Comparison of ENCODE assay signal across 1 cellular context in the genomic region with DNA sequence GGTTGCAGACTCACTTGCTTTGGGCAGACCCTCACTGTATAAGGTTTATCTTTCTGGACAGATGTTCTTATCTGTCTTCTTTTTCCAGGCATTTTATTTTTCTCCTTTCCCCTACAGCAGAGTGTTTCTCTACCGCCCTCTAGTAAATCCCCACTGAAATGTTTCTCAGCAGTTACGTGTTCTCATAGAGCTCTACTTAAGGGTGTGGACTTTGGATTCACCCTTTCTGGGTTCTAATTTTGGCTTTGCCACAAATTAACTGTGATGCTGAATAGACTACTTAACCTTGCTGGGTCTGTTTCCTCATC.
TF ChIP-seq lines count a peak whose summit lies in the region.

No MANE protein-coding gene starts in this region.

TF ChIP-seq in HepG2, 621 proteins besides CTCF, POLR2A, EP300 and RAD21 (continued from another document):
- TF ChIP-seq JUND (CRISPR knock-in tag; IDR thresholded peaks at IDR 0.05) (no peak), ZNF138 (CRISPR knock-in tag; IDR thresholded peaks at IDR 0.05; ENCODE audit: low read depth) (no peak), ZMAT3 (CRISPR knock-in tag; conservative IDR thresholded peaks at IDR 0.05) (no peak), HNF4G (IDR thresholded peaks at IDR 0.05; ENCODE audit: borderline replicate concordance, low read depth, low read length) (peak; percentile 53; the same call in 1 of the 2 replicates), HNF4G (CRISPR knock-in tag; IDR thresholded peaks at IDR 0.05; ENCODE audit: borderline replicate concordance, low read depth) (no peak), GTF3A (CRISPR knock-in tag; conservative IDR thresholded peaks at IDR 0.05) (no peak), HNF4A (CRISPR knock-in tag; IDR thresholded peaks at IDR 0.05) (peak; percentile 44; the same call in 1 of the 2 replicates), SSRP1 (CRISPR knock-in tag; IDR thresholded peaks at IDR 0.05) (peak; percentile 55; the same call in 1 of the 2 replicates), ZNF30 (CRISPR knock-in tag; IDR thresholded peaks at IDR 0.05) (no peak), ZNF124 (CRISPR knock-in tag; IDR thresholded peaks at IDR 0.05) (no peak), GABPA (IDR thresholded peaks at IDR 0.05; ENCODE audit: low read depth, low read length) (no peak), GABPA (CRISPR knock-in tag; IDR thresholded peaks at IDR 0.05; ENCODE audit: low read depth) (0 out of 2 replicates have a peak, but pooled peaks have one; percentile 27), ARID2 (CRISPR knock-in tag; IDR thresholded peaks at IDR 0.05; ENCODE audit: borderline replicate concordance) (no peak)
- TF ChIP-seq, protein P1, sequence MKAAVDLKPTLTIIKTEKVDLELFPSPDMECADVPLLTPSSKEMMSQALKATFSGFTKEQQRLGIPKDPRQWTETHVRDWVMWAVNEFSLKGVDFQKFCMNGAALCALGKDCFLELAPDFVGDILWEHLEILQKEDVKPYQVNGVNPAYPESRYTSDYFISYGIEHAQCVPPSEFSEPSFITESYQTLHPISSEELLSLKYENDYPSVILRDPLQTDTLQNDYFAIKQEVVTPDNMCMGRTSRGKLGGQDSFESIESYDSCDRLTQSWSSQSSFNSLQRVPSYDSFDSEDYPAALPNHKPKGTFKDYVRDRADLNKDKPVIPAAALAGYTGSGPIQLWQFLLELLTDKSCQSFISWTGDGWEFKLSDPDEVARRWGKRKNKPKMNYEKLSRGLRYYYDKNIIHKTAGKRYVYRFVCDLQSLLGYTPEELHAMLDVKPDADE (CRISPR knock-in tag; IDR thresholded peaks at IDR 0.05) = no peak
